Comparison of ENCODE assay signal across 8 cellular contexts in the genomic region with DNA sequence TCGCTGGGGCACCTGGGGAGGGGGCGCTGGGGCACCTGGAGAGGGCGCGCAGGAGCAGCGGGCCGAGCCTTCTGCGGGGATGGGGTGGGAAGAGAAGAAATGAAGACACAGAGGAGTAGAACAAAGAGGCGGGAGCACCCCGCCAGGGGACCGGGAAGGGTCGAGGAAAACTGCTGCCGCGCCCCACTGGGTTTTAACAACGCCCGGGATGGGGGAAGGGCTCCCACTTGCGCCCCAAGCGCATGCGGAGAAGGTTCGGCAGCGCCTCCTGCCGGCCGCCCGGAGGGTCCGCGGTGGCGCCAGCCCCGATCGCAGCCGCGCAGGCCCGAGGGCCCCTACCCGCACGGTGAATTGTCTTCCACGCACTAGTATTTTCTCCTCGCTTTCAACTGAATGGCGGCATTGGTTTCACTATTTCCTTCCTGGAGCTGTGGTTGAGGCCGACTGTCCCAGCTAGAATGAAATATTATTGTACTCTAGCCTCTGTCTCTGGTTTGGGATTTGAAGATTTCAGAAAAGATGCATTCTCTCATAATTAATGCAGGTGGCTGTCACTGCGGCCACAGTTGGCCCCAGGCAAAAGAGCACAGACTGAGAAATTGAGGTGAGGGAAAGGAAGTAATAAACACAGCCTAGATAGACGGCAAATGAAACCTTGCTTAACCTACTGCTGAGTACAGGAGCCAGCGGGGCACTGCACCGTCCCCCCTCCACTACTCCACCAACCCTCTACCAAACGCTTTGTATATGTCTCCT. TPM values are rescaled to one million over a fixed set of nuclear protein-coding genes. Genes with fewer than 3 reads are reported as not detected.
DNase-seq lines count a peak whose midpoint lies in the region; ATAC-seq, FAIRE-seq and TF ChIP-seq lines count a peak whose summit lies in the region.

No MANE protein-coding gene starts in this region.

- H3K9me3 ChIP-seq in A549, result no peaks in the 10 kb centered on the region
- H3K9me3 ChIP-seq in cardiac muscle cell (ENCODE audit: low read depth), result no peaks in the 10 kb centered on the region
- H3K9me3 ChIP-seq in trophoblast cell (ENCODE audit: insufficient read depth, low read depth, low read length), result no peaks in the 10 kb centered on the region
- no peaks in the 10 kb centered on the region for H3K9me3 ChIP-seq in tibial artery

- peaks cover 6% of the 10 kb centered on the region for H3K79me1 ChIP-seq in trophoblast cell (ENCODE audit: low read length)

- peak; percentile 94 to 98 for ATAC-seq in A549
- ATAC-seq in GM18861 (IDR thresholded peaks at IDR 0.05; ENCODE audit: unreplicated experiment), result peak; percentile 88
- peak; percentile 65 for ATAC-seq in HG03139 (IDR thresholded peaks at IDR 0.05; ENCODE audit: unreplicated experiment)

- TF ChIP-seq CTCF in A549 (IDR thresholded peaks at IDR 0.05) (peak; percentile 86), cardiac muscle cell (IDR thresholded peaks at IDR 0.05; ENCODE audit: low read depth, low read length) (peak; percentile 95), tibial artery (IDR thresholded peaks at IDR 0.05) (peak; percentile 94 to 96)

- H3K36me3 Mint-ChIP-seq in activated naive CD8-positive, alpha-beta T cell treated with anti-CD3 and anti-CD28 coated beads for 36 hours, result no peaks in the 10 kb centered on the region

- no peaks in the 10 kb centered on the region for H3K9me3 Mint-ChIP-seq in activated naive CD8-positive, alpha-beta T cell treated with anti-CD3 and anti-CD28 coated beads for 36 hours

- no peak overlapping the region for H2AK5ac ChIP-seq in trophoblast cell (ENCODE audit: low read length)

- CTCF ChIA-PET in A549 (lab: Yijun Ruan, JAX), result interaction anchor here (0.6 to 2.2 kb wide), 23 partner anchors 9 to 317 kb away, joined by 3 to 15 read pairs (median 4); no protein-coding TSS in a partner anchor

- peak overlapping the region; percentile 36 for H3K27ac Mint-ChIP-seq in activated naive CD8-positive, alpha-beta T cell treated with anti-CD3 and anti-CD28 coated beads for 36 hours

- no peak for TF ChIP-seq POLR2A in A549 (IDR thresholded peaks at IDR 0.05; ENCODE audit: low read length)

- no peak overlapping the region for H2BK12ac ChIP-seq in trophoblast cell (ENCODE audit: low read length)

- POLR2A ChIA-PET in A549 (lab: Yijun Ruan, JAX), result no interaction called here

- peak overlapping the region; percentile 89 for H4K8ac ChIP-seq in trophoblast cell (ENCODE audit: low read depth, low read length)

- H3K27me3 Mint-ChIP-seq in activated naive CD8-positive, alpha-beta T cell treated with anti-CD3 and anti-CD28 coated beads for 36 hours, result no peaks in the 10 kb centered on the region

- H3K14ac ChIP-seq in trophoblast cell (ENCODE audit: low read length), result peak overlapping the region; percentile 52

- FAIRE-seq in A549 (lab: Jason Lieb, UNC), result no peak

- no peak overlapping the region for H3K23ac ChIP-seq in trophoblast cell (ENCODE audit: low read length)

- peak; percentile 11 to 61; a peak in 2 of 5 replicates for TF ChIP-seq RAD21 in A549 (conservative IDR thresholded peaks at IDR 0.05 in 1 of 2, IDR thresholded peaks at IDR 0.05 in 1 of 2)

- H2AFZ ChIP-seq in trophoblast cell (ENCODE audit: insufficient read depth, low read length, poor library complexity), result peak overlapping the region; percentile 94

- H3K4me3 ChIP-seq in A549, result peak overlapping the region; percentile 74
- H3K4me3 ChIP-seq in cardiac muscle cell, result peak overlapping the region; percentile 13
- peak overlapping the region; percentile 52 for H3K4me3 ChIP-seq in trophoblast cell (ENCODE audit: low read depth, low read length)
- H3K4me3 ChIP-seq in tibial artery, result peak overlapping the region; percentile 53 to 74

- H3K18ac ChIP-seq in trophoblast cell (ENCODE audit: low read length), result peak overlapping the region; percentile 51

- H2BK5ac ChIP-seq in trophoblast cell (ENCODE audit: low read depth, low read length, poor library complexity), result peak overlapping the region; percentile 23

- H3K27me3 ChIP-seq in cardiac muscle cell (no peaks in the 10 kb centered on the region), trophoblast cell (ENCODE audit: insufficient read depth, low read length) (no peaks in the 10 kb centered on the region), tibial artery (no peaks in the 10 kb centered on the region)

- peak overlapping the region; percentile 62 for H2BK120ac ChIP-seq in trophoblast cell (ENCODE audit: insufficient read depth, low read length, poor library complexity)

- H3K4me1 ChIP-seq in A549 (no peaks in the 10 kb centered on the region), cardiac muscle cell (ENCODE audit: low read depth) (peaks cover 25% of the 10 kb centered on the region), trophoblast cell (ENCODE audit: control insufficient read depth in 1 of 2, insufficient read depth in 2 of 2, low read length in 2 of 2) (peaks cover 9 to 12% of the 10 kb centered on the region in 2 experiments), tibial artery (peaks cover 0 to 55% (median 50%) of the 10 kb centered on the region in 4 donors)

- H3K36me3 ChIP-seq in cardiac muscle cell, result no peaks in the 10 kb centered on the region
- H3K36me3 ChIP-seq in trophoblast cell (ENCODE audit: control insufficient read depth in 1 of 2, insufficient read depth in 2 of 2, low read length in 2 of 2), result no peaks in the 10 kb centered on the region
- H3K36me3 ChIP-seq in tibial artery, result no peaks in the 10 kb centered on the region

- no peaks in the 10 kb centered on the region for H3K79me2 ChIP-seq in trophoblast cell (ENCODE audit: control insufficient read depth, insufficient read depth, low read length, poor library complexity)

- peak; percentile 48 to 51 for DNase-seq in A549 (ENCODE audit: low read depth in 1 of 2, low spot score in 1 of 2)
- DNase-seq in RPMI7951 (ENCODE audit: low read depth), result peak; percentile 52
- peak; percentile 84 for DNase-seq in activated naive CD8-positive, alpha-beta T cell treated with anti-CD3 and anti-CD28 coated beads for 36 hours
- DNase-seq in cardiac muscle cell (ENCODE audit: low read depth in 1 of 2, low spot score in 1 of 2), result peak; percentile 81 to 82
- DNase-seq in trophoblast cell, result peak; percentile 69 to 82
- peak; percentile 75 to 89 for DNase-seq in tibial artery

- H3K4ac ChIP-seq in trophoblast cell (ENCODE audit: low read depth, low read length), result peak overlapping the region; percentile 19

- peak overlapping the region; percentile 61 for H4K12ac ChIP-seq in trophoblast cell (ENCODE audit: low read depth, low read length)

- H3K9ac ChIP-seq in trophoblast cell (ENCODE audit: low read length), result no peak overlapping the region

- H3K4me1 Mint-ChIP-seq in activated naive CD8-positive, alpha-beta T cell treated with anti-CD3 and anti-CD28 coated beads for 36 hours, result peaks cover 7% of the 10 kb centered on the region

- H3K27ac ChIP-seq in A549 (peak overlapping the region; percentile 87 to 93), cardiac muscle cell (peak overlapping the region; percentile 75), trophoblast cell (ENCODE audit: low read depth, low read length) (no peak overlapping the region), tibial artery (peak overlapping the region; percentile 87 to 95)

- TF ChIP-seq EP300 in A549 (IDR thresholded peaks at IDR 0.05), result no peak

- H3K4me2 ChIP-seq in A549 (peak overlapping the region; percentile 96), trophoblast cell (ENCODE audit: low read length) (peak overlapping the region; percentile 62)

- WGBS in A549 (ENCODE audit: missing lambda C conversion rate), result 14% methylated on average over 21 of the region's 42 CpGs
- WGBS in trophoblast cell (ENCODE audit: extremely low coverage, insufficient coverage, insufficient read length), result no CpG with 5 or more reads among the region's 42 CpGs

- intact Hi-C loops in tibial artery (cut with DNase I; ENCODE audit: low total_unique reads), result loop anchor here (5.0 kb wide), 1 partner anchor 204 kb away; the partner anchor contains the start of gene ATP1A1

- H4K91ac ChIP-seq in trophoblast cell (ENCODE audit: low read depth, low read length), result peak overlapping the region; percentile 88

- H3K4me3 Mint-ChIP-seq in activated naive CD8-positive, alpha-beta T cell treated with anti-CD3 and anti-CD28 coated beads for 36 hours, result peak overlapping the region; percentile 76

TF ChIP-seq in A549, 52 proteins besides CTCF, POLR2A, EP300 and RAD21:
- 0 out of 2 replicates have a peak, but pooled peaks have one; percentile 32 for TF ChIP-seq MYC (IDR thresholded peaks at IDR 0.05; ENCODE audit: borderline replicate concordance, low read length)
- no peak for TF ChIP-seq HOXA7 (CRISPR knock-in tag; IDR thresholded peaks at IDR 0.05)
- TF ChIP-seq PHF8 (IDR thresholded peaks at IDR 0.05; ENCODE audit: borderline replicate concordance, low read depth), result peak; percentile 27; the same call in 1 of the 2 replicates
- TF ChIP-seq SMC3 (IDR thresholded peaks at IDR 0.05), result peak; percentile 64

RNA-seq across cellular contexts. Expression of gene MAB21L3, which starts 57.3 kb away (rescaled TPM):
- 0.09 and 0.30 TPM in 2 replicates for polyA plus RNA-seq in A549 (2011; rRNA removed)
- 0.01 TPM in 1 of 2 replicates, not detected in the other for polyA plus RNA-seq in A549 (2012; cell fraction: cytosol; rRNA removed)
- 0.04 TPM in 1 of 2 replicates, not detected in the other for polyA plus RNA-seq in A549 (2012; cell fraction: nucleus; rRNA removed)
- 0.03 TPM in 2 of 3 replicates, not detected in the other for polyA plus RNA-seq in A549 (2017; fragmentation: RNase III; extraction: RNeasy Plus Mini Kit Qiagen cat#74134 plus additional on column Dnase treatment)
- polyA minus RNA-seq in A549 (2011; rRNA and poly(A)+ RNA removed), result 0.21 TPM in 1 of 2 replicates, not detected in the other
- not detected in 2 replicates for total RNA-seq in RPMI7951 (2014; rRNA removed; shearing (Covaris generic))
- under 1 TPM in 1 of 2 experiments, not detected in 1; 0.26 TPM for total RNA-seq in activated naive CD8-positive, alpha-beta T cell treated with anti-CD3 and anti-CD28 coated beads for 36 hours
- total RNA-seq in cardiac muscle cell, result 1.3 and 3.1 TPM in 2 replicates
- 0.47 and 0.48 TPM in 2 replicates for polyA plus RNA-seq in cardiac muscle cell
- 0.55 and 0.68 TPM in 2 replicates for polyA plus RNA-seq in trophoblast cell (2013)

Comparison
In these comparisons a context has a peak if more than half of its experiments do, and no peak if none do; other contexts are left out.
1. H3K4me3 ChIP-seq: peak in every context shown above with its lines; median percentile 74 in A549; 64 in tibial artery; 52 in trophoblast cell; 13 in cardiac muscle cell.